ENCODE assay signal across 29 cellular contexts in the genomic region with DNA sequence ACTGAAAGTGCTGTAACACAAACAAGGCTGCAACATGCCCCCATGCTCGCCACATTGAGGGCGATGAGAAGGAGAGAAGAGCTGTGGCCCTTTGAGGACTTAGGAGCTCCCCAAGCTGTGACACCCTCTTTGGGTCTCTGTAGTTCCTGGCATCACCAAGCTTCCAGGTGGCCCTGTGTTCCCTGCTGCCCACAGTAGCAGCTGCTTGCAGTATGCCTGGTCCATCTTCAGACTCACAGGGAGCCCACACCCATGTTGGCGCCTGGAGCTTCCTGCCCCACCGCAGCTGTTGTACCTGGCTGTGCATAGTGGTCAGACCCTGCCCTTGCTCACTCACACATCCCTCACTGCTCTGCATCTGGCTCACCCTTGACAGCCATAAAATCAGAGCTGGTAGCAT.
"Had no signal": no experiment of that assay in that cellular context is flagged by ENCODE, and none has a peak within 500 bp of the region (broad histone marks: within the 10 kb centered on the region; RNA-seq: fewer than 3 reads in every experiment).

No MANE protein-coding gene starts in this region.

- H3K36me3 Mint-ChIP-seq: activated naive CD8-positive, alpha-beta T cell had no signal

- H3K27me3 ChIP-seq: brain microvascular endothelial cell, colonic mucosa, esophagus squamous epithelium, gastroesophageal sphincter had no signal

- H3K4me1 ChIP-seq: colonic mucosa, esophagus squamous epithelium, gastroesophageal sphincter had no signal

- DNase-seq: activated B cell treated with CpG ODN at 0.5 μM for 24 hours; activated CD4-positive, alpha-beta T cell treated with anti-CD3 and anti-CD28 coated beads for 48 hours; activated CD4-positive, alpha-beta T cell treated with anti-CD3 and anti-CD28 coated beads, Interleukin-2, amount 50 U/mL, for 1 hour; activated CD4-positive, alpha-beta T cell treated with anti-CD3 and anti-CD28 coated beads, Interleukin-2, amount 50 U/mL, for 48 hours; activated CD8-positive, alpha-beta memory T cell treated with anti-CD3 and anti-CD28 coated beads for 24 hours; activated CD8-positive, alpha-beta T cell treated with anti-CD3 and anti-CD28 coated beads for 36 hours; activated effector memory CD4-positive, alpha-beta T cell treated with Interleukin-2 at 50 U/mL for 16 hours; activated gamma-delta T cell treated with Interleukin-2 at 50 U/mL for 16 hours; activated naive CD4-positive, alpha-beta T cell treated with anti-CD3 and anti-CD28 coated beads, Interleukin-2, amount 50 U/mL, for 16 hours; activated naive CD4-positive, alpha-beta T cell treated with Interleukin-2 at 50 U/mL for 16 hours; activated T-cell treated with anti-CD3 and anti-CD28 coated beads, Interleukin-2, amount 50 U/mL, for 4 hours; amniotic stem cell; anterior cingulate cortex; brain microvascular endothelial cell; caudate nucleus; colonic mucosa; effector CD8-positive, alpha-beta T cell; esophagus squamous epithelium; foreskin melanocyte; T-helper 1 cell; T-helper 17 cell; T1000; WERI-Rb-1 had no signal

- H3K9me3 ChIP-seq: colonic mucosa, gastroesophageal sphincter had no signal

- H3K27me3 Mint-ChIP-seq: activated B cell treated with CpG ODN at 0.5 μM for 24 hours; activated CD8-positive, alpha-beta T cell treated with anti-CD3 and anti-CD28 coated beads for 36 hours; activated naive CD8-positive, alpha-beta T cell; activated T-helper 17 cell treated with anti-CD3 and anti-CD28 coated beads, Interleukin-2, amount 50 U/mL, for 72 hours; T-helper 17 cell had no signal

- H3K9me3 Mint-ChIP-seq: T-helper 2 cell treated with Interferon-gamma antibody and Interleukin-4, amounts not matched to agents 5 μg/mL and 100 μg/mL, for 36 hours had no signal

- H3K4me1 Mint-ChIP-seq: activated B cell treated with CpG ODN at 0.5 μM for 24 hours; activated T-helper 17 cell treated with anti-CD3 and anti-CD28 coated beads, Interleukin-2, amount 50 U/mL, for 72 hours; T-helper 17 cell had no signal

- H3K27ac Mint-ChIP-seq: activated B cell treated with CpG ODN at 0.5 μM for 24 hours; activated CD8-positive, alpha-beta T cell treated with anti-CD3 and anti-CD28 coated beads for 36 hours; activated naive CD8-positive, alpha-beta T cell; activated T-helper 17 cell treated with anti-CD3 and anti-CD28 coated beads, Interleukin-2, amount 50 U/mL, for 72 hours; T-helper 17 cell; T-helper 2 cell treated with Interferon-gamma antibody and Interleukin-4, amounts not matched to agents 5 μg/mL and 100 μg/mL, for 36 hours had no signal

- H3K27ac ChIP-seq: brain microvascular endothelial cell, colonic mucosa, epithelial cell of prostate, esophagus squamous epithelium, gastroesophageal sphincter, WERI-Rb-1 had no signal

- ATAC-seq: activated CD4-positive, CD25-positive, alpha-beta regulatory T cell treated with anti-CD3 and anti-CD28 coated beads, Interleukin-2, amount 50 U/mL, for 24 hours; activated CD8-positive, alpha-beta T cell treated with anti-CD3 and anti-CD28 coated beads for 36 hours; activated T-cell treated with anti-CD3 and anti-CD28 coated beads, Interleukin-2, amount 50 U/mL, for 4 hours; activated T-helper 17 cell treated with anti-CD3 and anti-CD28 coated beads, Interleukin-2, amount 50 U/mL, for 72 hours; gastroesophageal sphincter; T-helper 17 cell had no signal

- H3K4me3 Mint-ChIP-seq: activated B cell treated with CpG ODN at 0.5 μM for 24 hours; activated CD8-positive, alpha-beta T cell treated with anti-CD3 and anti-CD28 coated beads for 36 hours; activated naive CD8-positive, alpha-beta T cell; activated T-cell treated with anti-CD3 and anti-CD28 coated beads, Interleukin-2, amount 50 U/mL, for 4 hours; activated T-helper 17 cell treated with anti-CD3 and anti-CD28 coated beads, Interleukin-2, amount 50 U/mL, for 72 hours; T-helper 17 cell; T-helper 2 cell treated with Interferon-gamma antibody and Interleukin-4, amounts not matched to agents 5 μg/mL and 100 μg/mL, for 36 hours had no signal

- H3K4me3 ChIP-seq: colonic mucosa, esophagus squamous epithelium, gastroesophageal sphincter had no signal

- H3K36me3 ChIP-seq: brain microvascular endothelial cell, colonic mucosa, esophagus squamous epithelium, gastroesophageal sphincter, WERI-Rb-1 had no signal
